Comparison of ENCODE assay signal across 1 cellular context in genomic region chr22:31969789-31970489, GRCh38.
TF ChIP-seq lines count a peak whose summit lies in the region.

No MANE protein-coding gene starts in this region.

TF ChIP-seq in A549, 52 proteins besides CTCF, POLR2A, EP300 and RAD21:
- TF ChIP-seq MAX (IDR thresholded peaks at IDR 0.05) (peak; percentile 55; the same call in 1 of the 2 replicates), CBX2 (IDR thresholded peaks at IDR 0.05; ENCODE audit: borderline replicate concordance, low read depth) (no peak), SMC3 (IDR thresholded peaks at IDR 0.05) (peak; percentile 56), KDM5A (IDR thresholded peaks at IDR 0.05) (peak; percentile 93), CHD4 (IDR thresholded peaks at IDR 0.05; ENCODE audit: borderline replicate concordance) (no peak), USF2 (IDR thresholded peaks at IDR 0.05) (peak; percentile 33)
TF ChIP-seq in A549: peak in this region for 4.
